ENCODE assay signal across 11 cellular contexts in the genomic region with DNA sequence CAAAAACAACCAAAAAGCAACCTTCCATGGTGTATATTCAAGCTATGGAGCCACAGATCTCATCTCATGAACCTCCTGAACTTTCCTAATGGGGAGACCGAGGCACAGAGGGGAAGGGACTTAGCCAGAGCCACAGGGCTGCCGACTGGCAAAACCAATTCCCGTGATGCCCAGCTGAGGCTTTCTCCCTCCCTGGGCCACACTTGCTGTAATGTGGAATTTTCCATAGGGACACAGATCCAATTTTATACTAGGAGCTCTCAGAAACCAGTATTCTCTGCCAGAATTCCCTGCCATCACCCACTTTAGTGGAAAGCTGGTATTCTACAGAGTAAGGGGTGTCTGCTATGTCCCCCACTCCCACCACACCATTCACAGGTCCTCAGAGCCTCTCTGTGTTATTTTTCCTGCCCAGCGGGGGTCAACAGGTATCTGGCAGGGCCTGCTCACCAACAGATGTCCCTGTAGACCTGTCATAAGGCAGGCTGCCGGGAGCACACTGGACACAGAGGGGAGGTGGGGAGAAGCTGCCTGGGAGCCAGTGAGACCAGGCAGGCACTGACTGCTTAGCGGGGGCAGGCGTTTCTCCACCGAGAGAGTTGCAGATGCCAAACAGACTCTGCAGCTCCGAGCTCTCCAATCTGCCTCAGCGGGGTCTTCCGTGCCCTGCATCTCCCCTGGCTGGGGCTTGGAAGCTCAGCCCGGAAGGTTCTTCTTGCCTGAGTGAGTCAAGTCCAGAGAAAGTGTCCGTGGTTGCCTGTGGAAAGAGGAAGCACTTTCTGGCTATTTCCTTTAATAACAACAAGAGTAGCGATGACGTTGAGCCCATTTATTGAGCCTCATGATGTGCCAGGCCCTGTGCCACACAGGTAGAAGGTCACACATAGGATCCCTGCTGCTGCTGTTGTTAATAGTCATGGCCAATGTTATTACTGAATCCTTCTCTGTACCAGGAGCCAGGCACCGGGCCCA. TPM values are rescaled to one million over a fixed set of nuclear protein-coding genes. Genes with fewer than 3 reads are reported as not detected.
DNase-seq lines count a peak whose midpoint lies in the region; ATAC-seq and TF ChIP-seq lines count a peak whose summit lies in the region.
"Had no signal": no experiment of that assay in that cellular context is flagged by ENCODE, and none has a peak within 500 bp of the region (broad histone marks: within the 10 kb centered on the region; RNA-seq: fewer than 3 reads in every experiment).

No MANE protein-coding gene starts in this region.

- H3K36me3 Mint-ChIP-seq in naive thymus-derived CD4-positive, alpha-beta T cell: no peaks in the 10 kb centered on the region
- H3K36me3 Mint-ChIP-seq: CD4-positive, CD25-positive, alpha-beta regulatory T cell had no signal

- no peaks in the 10 kb centered on the region for H3K79me2 ChIP-seq in DOHH2 (ENCODE audit: control insufficient read depth, low read length)

- no peak for TF ChIP-seq CTCF in DOHH2 (IDR thresholded peaks at IDR 0.05; ENCODE audit: low read depth, low read length, poor library complexity, severe bottlenecking)

- peak overlapping the region; percentile 2; the same call in 1 of the 2 replicates for H3K4me3 ChIP-seq in DOHH2 (ENCODE audit: low read length)
- H3K4me3 ChIP-seq in naive thymus-derived CD4-positive, alpha-beta T cell (ENCODE audit: low read length): no peak overlapping the region

- H3K4me2 ChIP-seq in DOHH2 (ENCODE audit: low read length): peak overlapping the region; percentile 38

- H3K27ac ChIP-seq in DOHH2 (ENCODE audit: low read depth, low read length): no peak overlapping the region
- H3K27ac ChIP-seq in cingulate gyrus (ENCODE audit: low read depth, low read length): peak overlapping the region; percentile 86
- no peak overlapping the region for H3K27ac ChIP-seq in naive thymus-derived CD4-positive, alpha-beta T cell (ENCODE audit: low read depth, low read length)

- peak; percentile 15 to 63 for DNase-seq in NCI-H524 (lab: John Stamatoyannopoulos, UW)
- no peak for DNase-seq in naive thymus-derived CD4-positive, alpha-beta T cell
- no peak for DNase-seq in cortex of kidney (lab: John Stamatoyannopoulos, UW)
- no peak for DNase-seq in left colon
- DNase-seq: CD4-positive, CD25-positive, alpha-beta regulatory T cell; stimulated activated naive CD4-positive, alpha-beta T cell treated with Interleukin-2 at 50 U/mL for 16 hours had no signal

- no peaks in the 10 kb centered on the region for H3F3A ChIP-seq in DOHH2 (ENCODE audit: control insufficient read depth, insufficient read depth)

- peak; percentile 45 for ATAC-seq in naive thymus-derived CD4-positive, alpha-beta T cell
- ATAC-seq in HG02885 (IDR thresholded peaks at IDR 0.05; ENCODE audit: poor library complexity, unreplicated experiment): no peak
- ATAC-seq in HG03097 (IDR thresholded peaks at IDR 0.05; ENCODE audit: low FRiP score, unreplicated experiment): no peak
- no peak for ATAC-seq in left colon

- no peaks in the 10 kb centered on the region for H3K27me3 ChIP-seq in DOHH2 (ENCODE audit: control insufficient read depth, low read length)
- H3K27me3 ChIP-seq in naive thymus-derived CD4-positive, alpha-beta T cell (ENCODE audit: control insufficient read depth in 2 of 2, insufficient read depth in 2 of 2, low read length in 2 of 2): no peaks in the 10 kb centered on the region

- POLR2A ChIA-PET in naive thymus-derived CD4-positive, alpha-beta T cell (lab: Charles Lee): no interaction called here

- no peaks in the 10 kb centered on the region for H3K36me3 ChIP-seq in DOHH2 (ENCODE audit: control insufficient read depth, low read length)
- no peaks in the 10 kb centered on the region for H3K36me3 ChIP-seq in naive thymus-derived CD4-positive, alpha-beta T cell (ENCODE audit: control insufficient read depth in 2 of 3, insufficient read depth in 3 of 3, low read length in 3 of 3)

- H3K27me3 Mint-ChIP-seq in naive thymus-derived CD4-positive, alpha-beta T cell: peaks cover 0 to 25% (median 0%) of the 10 kb centered on the region in 5 donors
- H3K27me3 Mint-ChIP-seq: CD4-positive, CD25-positive, alpha-beta regulatory T cell had no signal

- peaks cover 0 to 7% (median 0%) of the 10 kb centered on the region in 11 donors for H3K9me3 Mint-ChIP-seq in naive thymus-derived CD4-positive, alpha-beta T cell
- H3K9me3 Mint-ChIP-seq: nephron had no signal

- H3K9me2 ChIP-seq in DOHH2 (replicated peaks; ENCODE audit: control insufficient read depth, low read length): no peaks in the 10 kb centered on the region

- CTCF ChIA-PET in naive thymus-derived CD4-positive, alpha-beta T cell (lab: Charles Lee): no interaction called here

- no peaks in the 10 kb centered on the region for H4K20me1 ChIP-seq in DOHH2 (ENCODE audit: control insufficient read depth, insufficient read depth, low read depth, low read length)

- peaks cover 18% of the 10 kb centered on the region for H3K4me1 ChIP-seq in DOHH2 (ENCODE audit: control insufficient read depth, low read length)
- H3K4me1 ChIP-seq in naive thymus-derived CD4-positive, alpha-beta T cell (ENCODE audit: control insufficient read depth in 2 of 2, insufficient read depth in 2 of 2, low read length in 2 of 2): no peaks in the 10 kb centered on the region

- intact Hi-C loops in naive thymus-derived CD4-positive, alpha-beta T cell (cut with micrococcal nuclease): no loop called here
- intact Hi-C loops in left colon (cut with DNase I, micrococcal nuclease): no loop called here

- H3K27ac Mint-ChIP-seq in naive thymus-derived CD4-positive, alpha-beta T cell: peak overlapping the region in 1 of 9 donors; percentile 2
- H3K27ac Mint-ChIP-seq: nephron had no signal

- H3K4me1 Mint-ChIP-seq in naive thymus-derived CD4-positive, alpha-beta T cell: peaks cover 0 to 27% (median 13%) of the 10 kb centered on the region in 7 donors

- no peak overlapping the region for H3K4me3 Mint-ChIP-seq in naive thymus-derived CD4-positive, alpha-beta T cell
- H3K4me3 Mint-ChIP-seq: CD4-positive, CD25-positive, alpha-beta regulatory T cell; nephron had no signal

- no peaks in the 10 kb centered on the region for H3K9me3 ChIP-seq in DOHH2 (ENCODE audit: control insufficient read depth, insufficient read depth, low read length)
- H3K9me3 ChIP-seq in naive thymus-derived CD4-positive, alpha-beta T cell (ENCODE audit: control insufficient read depth in 2 of 3, low read length in 3 of 3): no peaks in the 10 kb centered on the region

RNA-seq across cellular contexts. Expression of a gene that starts 26.3 kb away (rescaled TPM):
- total RNA-seq in naive thymus-derived CD4-positive, alpha-beta T cell: 10 to 100 TPM; 14.2 to 35.7 (median 27.9) TPM
- 1 to 10 TPM; 4.6 to 7.7 TPM for polyA plus RNA-seq in naive thymus-derived CD4-positive, alpha-beta T cell
- 10 to 100 TPM; 30.4 to 42.6 TPM for total RNA-seq in left colon

RNA-seq across cellular contexts. Expression of a gene that starts 45.3 kb away (rescaled TPM):
- total RNA-seq in naive thymus-derived CD4-positive, alpha-beta T cell: 100 to 1,000 TPM in 3 of 5 experiments, 10 to 100 TPM in 2; 73.4 to 182 (median 116) TPM
- 10 to 100 TPM; 12.8 to 35.1 TPM for polyA plus RNA-seq in naive thymus-derived CD4-positive, alpha-beta T cell
- total RNA-seq in left colon: 10 to 100 TPM; 21.6 to 28.8 TPM

Comparison
In these comparisons a context has a peak if more than half of its experiments do, and no peak if none do; other contexts are left out.
1. DNase-seq: peak in NCI-H524 (2 of 2); none in naive thymus-derived CD4-positive, alpha-beta T cell (0 of 9), cortex of kidney (single experiment) and left colon (0 of 2).